Comparison of ENCODE assay signal across 17 cellular contexts in the genomic region with DNA sequence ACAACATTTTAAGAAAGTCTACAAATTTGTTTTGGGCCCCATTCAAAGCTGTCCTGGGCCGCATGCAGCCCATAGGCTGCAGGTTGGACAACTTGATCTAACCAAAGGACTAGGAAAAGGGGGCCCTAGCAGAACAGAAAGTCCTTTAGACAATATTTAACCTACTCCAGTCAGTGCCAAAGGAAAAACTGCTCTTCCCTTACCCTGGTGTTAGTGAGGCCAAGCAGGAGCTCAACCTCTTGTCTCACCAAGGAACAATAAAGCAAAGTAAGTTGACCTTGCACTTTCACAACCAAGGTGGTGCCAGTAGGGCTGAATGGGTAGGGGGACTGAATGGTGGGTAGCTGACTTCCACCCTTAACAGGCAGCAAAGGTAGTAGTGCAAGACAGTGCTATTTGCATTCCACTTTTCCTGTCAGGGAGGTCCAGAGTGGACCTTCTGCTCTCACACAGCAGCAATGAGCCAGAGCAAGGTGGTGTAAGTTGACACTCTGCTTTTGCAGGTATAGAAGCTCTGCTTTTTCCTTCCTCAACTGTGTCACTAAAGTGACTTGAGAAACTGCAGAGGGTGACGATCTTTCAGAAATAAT.
A peak's percentile ranks its signal among the peaks of the same experiment; 100 is the strongest.
DNase-seq lines count a peak whose midpoint lies in the region; ATAC-seq and TF ChIP-seq lines count a peak whose summit lies in the region.
"Had no signal": no experiment of that assay in that cellular context is flagged by ENCODE, and none has a peak within 500 bp of the region (broad histone marks: within the 10 kb centered on the region; RNA-seq: fewer than 3 reads in every experiment).

No MANE protein-coding gene starts in this region.

- H3K4me1 ChIP-seq in RWPE2 (ENCODE audit: insufficient read depth, poor library complexity, severe bottlenecking) = no peaks in the 10 kb centered on the region
- H3K4me1 ChIP-seq in trophoblast cell (ENCODE audit: control insufficient read depth in 1 of 2, insufficient read depth in 2 of 2, low read length in 2 of 2) = no peaks in the 10 kb centered on the region

- no peak overlapping the region for H4K8ac ChIP-seq in trophoblast cell (ENCODE audit: low read depth, low read length)

- H3K4me3 ChIP-seq in RWPE2 (ENCODE audit: severe bottlenecking) (no peak overlapping the region), trophoblast cell (ENCODE audit: low read depth, low read length) (no peak overlapping the region)

- H3K27me3 ChIP-seq in RWPE2 (ENCODE audit: insufficient read depth, poor library complexity, severe bottlenecking) (peaks cover 4% of the 10 kb centered on the region), trophoblast cell (ENCODE audit: insufficient read depth, low read length) (no peaks in the 10 kb centered on the region)

- intact Hi-C loops in head of caudate nucleus (cut with DNase I) = no loop called here
- intact Hi-C loops in activated T-helper 1 cell treated with anti-CD3 and anti-CD28 coated beads, Interleukin-12 subunit alpha, Interleukin-12 subunit beta, Interleukin-2, Interleukin-4 antibody, amounts not matched to agents 30 ng/mL and 10 ng/mL and 1 ng/mL, durations not matched to agents 14 hours and 24 hours and 36 hours (cut with micrococcal nuclease) = no loop called here

- H3K18ac ChIP-seq in trophoblast cell (ENCODE audit: low read length) = no peak overlapping the region

- no peaks in the 10 kb centered on the region for H3K79me1 ChIP-seq in trophoblast cell (ENCODE audit: low read length)

- H3K23ac ChIP-seq in trophoblast cell (ENCODE audit: low read length) = peak overlapping the region; percentile 5

- no peak overlapping the region for H3K27ac Mint-ChIP-seq in activated T-helper 1 cell treated with anti-CD3 and anti-CD28 coated beads, Interleukin-12 subunit alpha, Interleukin-12 subunit beta, Interleukin-2, Interleukin-4 antibody, amounts not matched to agents 30 ng/mL and 10 ng/mL and 1 ng/mL, durations not matched to agents 14 hours and 24 hours and 36 hours
- H3K27ac Mint-ChIP-seq: CD4-positive, alpha-beta memory T cell; H9 had no signal

- H2BK5ac ChIP-seq in trophoblast cell (ENCODE audit: low read depth, low read length, poor library complexity) = no peak overlapping the region

- H3K4me2 ChIP-seq in trophoblast cell (ENCODE audit: low read length) = no peak overlapping the region

- DNase-seq in RWPE2 (ENCODE audit: low spot score) = no peak
- no peak for DNase-seq in left lobe of liver (ENCODE audit: low spot score)
- DNase-seq in trophoblast cell = no peak
- no peak for DNase-seq in RPMI8226
- no peak for DNase-seq in head of caudate nucleus
- DNase-seq in activated effector memory CD4-positive, alpha-beta T cell treated with Interleukin-2 at 50 U/mL for 16 hours = no peak
- DNase-seq in activated T-helper 1 cell treated with anti-CD3 and anti-CD28 coated beads, Interleukin-12 subunit alpha, Interleukin-12 subunit beta, Interleukin-2, Interleukin-4 antibody, amounts not matched to agents 30 ng/mL and 10 ng/mL and 1 ng/mL, durations not matched to agents 14 hours and 24 hours and 36 hours (ENCODE audit: low spot score) = no peak
- DNase-seq: 8988T; C1 segment of cervical spinal cord; Calu3; CD4-positive, alpha-beta memory T cell; COR-L47; DMS53; DMS79 treated with DMSO at 0.1 percent for 48 hours; GF-D8; H9 had no signal

- H2BK12ac ChIP-seq in trophoblast cell (ENCODE audit: low read length) = no peak overlapping the region

- H2AFZ ChIP-seq in trophoblast cell (ENCODE audit: insufficient read depth, low read length, poor library complexity) = no peak overlapping the region

- H3K9me3 Mint-ChIP-seq in activated T-helper 1 cell treated with anti-CD3 and anti-CD28 coated beads, Interleukin-12 subunit alpha, Interleukin-12 subunit beta, Interleukin-2, Interleukin-4 antibody, amounts not matched to agents 30 ng/mL and 10 ng/mL and 1 ng/mL, durations not matched to agents 14 hours and 24 hours and 36 hours = peaks cover 21% of the 10 kb centered on the region

- no peak overlapping the region for H3K27ac ChIP-seq in RWPE2 (ENCODE audit: poor library complexity, severe bottlenecking)
- H3K27ac ChIP-seq in trophoblast cell (ENCODE audit: low read depth, low read length) = no peak overlapping the region

- no peak overlapping the region for H3K14ac ChIP-seq in trophoblast cell (ENCODE audit: low read length)

- TF ChIP-seq CTCF in RWPE2 (IDR thresholded peaks at IDR 0.05; ENCODE audit: poor library complexity, severe bottlenecking) = no peak

- ATAC-seq in RWPE2 (ENCODE audit: low read depth) = 0 out of 3 replicates have a peak, but pooled peaks have one; percentile 23
- ATAC-seq in left lobe of liver = peak; percentile 63
- ATAC-seq: HCT116 had no signal

- no peak overlapping the region for H3K4ac ChIP-seq in trophoblast cell (ENCODE audit: low read depth, low read length)

- H3K9me3 ChIP-seq in RWPE2 (ENCODE audit: severe bottlenecking) (no peaks in the 10 kb centered on the region), trophoblast cell (ENCODE audit: insufficient read depth, low read depth, low read length) (peaks cover 6% of the 10 kb centered on the region)

- H3K4me3 Mint-ChIP-seq in activated T-helper 1 cell treated with anti-CD3 and anti-CD28 coated beads, Interleukin-12 subunit alpha, Interleukin-12 subunit beta, Interleukin-2, Interleukin-4 antibody, amounts not matched to agents 30 ng/mL and 10 ng/mL and 1 ng/mL, durations not matched to agents 14 hours and 24 hours and 36 hours = no peak overlapping the region
- H3K4me3 Mint-ChIP-seq: CD4-positive, alpha-beta memory T cell; H9 had no signal

- H2BK120ac ChIP-seq in trophoblast cell (ENCODE audit: insufficient read depth, low read length, poor library complexity) = no peak overlapping the region

- H3K36me3 ChIP-seq in RWPE2 (ENCODE audit: low read depth) = no peaks in the 10 kb centered on the region
- H3K36me3 ChIP-seq in trophoblast cell (ENCODE audit: control insufficient read depth in 1 of 2, insufficient read depth in 2 of 2, low read length in 2 of 2) = no peaks in the 10 kb centered on the region

- H3K4me1 Mint-ChIP-seq in activated T-helper 1 cell treated with anti-CD3 and anti-CD28 coated beads, Interleukin-12 subunit alpha, Interleukin-12 subunit beta, Interleukin-2, Interleukin-4 antibody, amounts not matched to agents 30 ng/mL and 10 ng/mL and 1 ng/mL, durations not matched to agents 14 hours and 24 hours and 36 hours (ENCODE audit: low read depth) = no peaks in the 10 kb centered on the region
- H3K4me1 Mint-ChIP-seq: CD4-positive, alpha-beta memory T cell; H9 had no signal

- no peak overlapping the region for H4K91ac ChIP-seq in trophoblast cell (ENCODE audit: low read depth, low read length)

- H3K36me3 Mint-ChIP-seq in activated T-helper 1 cell treated with anti-CD3 and anti-CD28 coated beads, Interleukin-12 subunit alpha, Interleukin-12 subunit beta, Interleukin-2, Interleukin-4 antibody, amounts not matched to agents 30 ng/mL and 10 ng/mL and 1 ng/mL, durations not matched to agents 14 hours and 24 hours and 36 hours (ENCODE audit: low read depth) = no peaks in the 10 kb centered on the region
- H3K36me3 Mint-ChIP-seq: CD4-positive, alpha-beta memory T cell had no signal

- H3K27me3 Mint-ChIP-seq in activated T-helper 1 cell treated with anti-CD3 and anti-CD28 coated beads, Interleukin-12 subunit alpha, Interleukin-12 subunit beta, Interleukin-2, Interleukin-4 antibody, amounts not matched to agents 30 ng/mL and 10 ng/mL and 1 ng/mL, durations not matched to agents 14 hours and 24 hours and 36 hours (ENCODE audit: insufficient read depth) = no peaks in the 10 kb centered on the region
- H3K27me3 Mint-ChIP-seq: CD4-positive, alpha-beta memory T cell had no signal

- H3K9ac ChIP-seq in trophoblast cell (ENCODE audit: low read length) = no peak overlapping the region

- no peak overlapping the region for H2AK5ac ChIP-seq in trophoblast cell (ENCODE audit: low read length)

- H4K12ac ChIP-seq in trophoblast cell (ENCODE audit: low read depth, low read length) = no peak overlapping the region

- no CpG with 5 or more reads among the region's 2 CpGs for WGBS in trophoblast cell (ENCODE audit: extremely low coverage, insufficient coverage, insufficient read length)

- H3K79me2 ChIP-seq in trophoblast cell (ENCODE audit: control insufficient read depth, insufficient read depth, low read length, poor library complexity) = no peaks in the 10 kb centered on the region
